Comparison of ENCODE assay signal across 17 cellular contexts in the genomic region with DNA sequence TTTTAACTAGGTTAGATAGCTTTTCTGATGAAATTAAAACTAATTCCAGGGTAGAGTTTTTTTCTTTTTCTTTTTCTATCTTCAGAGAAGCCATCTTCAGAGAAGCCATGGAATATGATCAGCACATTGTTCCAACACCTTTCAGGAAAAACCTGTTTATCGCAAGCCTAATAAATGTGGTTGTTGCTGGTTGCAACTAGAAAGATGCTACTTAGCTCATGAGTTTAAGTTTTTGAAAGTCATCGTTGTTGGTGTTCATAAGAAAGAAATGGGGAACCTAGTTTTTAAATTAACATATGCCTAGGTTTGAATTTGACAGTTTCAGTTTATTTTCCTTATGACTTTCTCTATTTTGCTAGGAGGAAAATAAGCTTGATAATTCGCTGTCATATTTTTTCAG. TPM values are rescaled to one million over a fixed set of nuclear protein-coding genes. Genes with fewer than 3 reads are reported as not detected.
DNase-seq lines count a peak whose midpoint lies in the region; ATAC-seq, FAIRE-seq and TF ChIP-seq lines count a peak whose summit lies in the region.
"Had no signal": no experiment of that assay in that cellular context is flagged by ENCODE, and none has a peak within 500 bp of the region (broad histone marks: within the 10 kb centered on the region; RNA-seq: fewer than 3 reads in every experiment).

No MANE protein-coding gene starts in this region.

- H3T11ph ChIP-seq in H9 (ENCODE audit: low read length): no peak overlapping the region

- H4K20me1 ChIP-seq in GM12878 (ENCODE audit: control insufficient read depth, insufficient read depth) (no peaks in the 10 kb centered on the region), H9 (ENCODE audit: control insufficient read depth, insufficient read depth, insufficient read length) (no peaks in the 10 kb centered on the region)

- H3K4ac ChIP-seq in H9 (ENCODE audit: low read depth, low read length): no peak overlapping the region

- no peak overlapping the region for H4K8ac ChIP-seq in H9 (replicated peaks; ENCODE audit: insufficient read length, low read depth, low read length)

- H3K36me3 Mint-ChIP-seq in H9 (ENCODE audit: insufficient read depth in 1 of 3, low read depth in 3 of 3): no peaks in the 10 kb centered on the region

- H2BK5ac ChIP-seq in H9 (ENCODE audit: insufficient read length, low read length): no peak overlapping the region

- TF ChIP-seq RAD21 in GM12878 (IDR thresholded peaks at IDR 0.05; ENCODE audit: insufficient read depth, low read depth, low read length): no peak

- H2BK12ac ChIP-seq in H9 (ENCODE audit: insufficient read length, low read depth, low read length): no peak overlapping the region

- H3K79me2 ChIP-seq in GM12878 (ENCODE audit: control insufficient read depth, insufficient read depth, low read length) (peaks cover 93% of the 10 kb centered on the region), H9 (ENCODE audit: insufficient read depth, low read length) (no peaks in the 10 kb centered on the region)

- TF ChIP-seq POLR2A in GM12878 (IDR thresholded peaks at IDR 0.05; ENCODE audit: low read depth, low read length): no peak

- H3K9me3 ChIP-seq in GM12878 (replicated peaks; ENCODE audit: control insufficient read depth, insufficient read depth, low read length) (no peaks in the 10 kb centered on the region; the same call in 2 of the 3 replicates), neutrophil (no peaks in the 10 kb centered on the region), H9 (ENCODE audit: control insufficient read depth, low read depth, low read length) (no peaks in the 10 kb centered on the region)
- H3K9me3 ChIP-seq: testis had no signal

- DNase-seq in CD1c-positive myeloid dendritic cell (ENCODE audit: extremely low spot score): peak; percentile 30
- no peak for DNase-seq in HL-60 (ENCODE audit: low read depth in 1 of 2, low spot score in 1 of 2)
- DNase-seq in GM12878 (ENCODE audit: low read depth, low spot score): no peak
- no peak for DNase-seq in H9
- DNase-seq in GDM1 (lab: John Stamatoyannopoulos, UW): no peak
- DNase-seq: activated CD4-positive, alpha-beta T cell treated with anti-CD3 and anti-CD28 coated beads for 48 hours; activated T-cell treated with anti-CD3 and anti-CD28 coated beads for 4 hours; DMS153; effector memory CD4-positive, alpha-beta T cell; NCI-H187; NCI-H748 treated with DMSO at 0.1 percent for 48 hours; testis had no signal

- no peaks in the 10 kb centered on the region for H3K79me1 ChIP-seq in H9 (ENCODE audit: insufficient read depth, low read depth, low read length, poor library complexity, severe bottlenecking)

- H3K36me3 ChIP-seq in GM12878 (ENCODE audit: control insufficient read depth in 2 of 2, insufficient read depth in 2 of 2, low read length in 1 of 2) (peaks cover 0 to 5% of the 10 kb centered on the region in 2 experiments; a peak in 1 of 4 replicates), neutrophil (peaks cover 6% of the 10 kb centered on the region)

- no peaks in the 10 kb centered on the region for H3K23me2 ChIP-seq in H9 (ENCODE audit: insufficient read length, low read depth, low read length, poor library complexity, severe bottlenecking)

- H3K4me1 Mint-ChIP-seq in H9: peaks cover 6 to 18% of the 10 kb centered on the region in 2 experiments

- no peaks in the 10 kb centered on the region for H3K9me3 Mint-ChIP-seq in H9
- H3K9me3 Mint-ChIP-seq: activated naive CD4-positive, alpha-beta T cell treated with anti-CD3 and anti-CD28 coated beads, Interleukin-2, amount 50 U/mL, for 24 hours; nephron had no signal

- no peak overlapping the region for H3K4me3 Mint-ChIP-seq in H9
- H3K4me3 Mint-ChIP-seq: activated naive CD4-positive, alpha-beta T cell treated with anti-CD3 and anti-CD28 coated beads, Interleukin-2, amount 50 U/mL, for 24 hours had no signal

- SMC1A ChIA-PET in GM12878 (lab: Charles Lee; ENCODE audit: uncharacterized antibody, unreplicated experiment): interaction anchor here (0.7 to 17.4 kb wide), 11 partner anchors 5 to 207 kb away, joined by 3 to 361 read pairs (median 11); a partner anchor contains a TSS

- H3K27me3 ChIP-seq in HL-60 (ENCODE audit: insufficient read depth, poor library complexity, severe bottlenecking): no peaks in the 10 kb centered on the region
- H3K27me3 ChIP-seq in GM12878 (replicated peaks in 1 of 2; ENCODE audit: control insufficient read depth in 2 of 2, insufficient read depth in 2 of 2, low read length in 1 of 2): no peaks in the 10 kb centered on the region
- H3K27me3 ChIP-seq in neutrophil: no peaks in the 10 kb centered on the region
- H3K27me3 ChIP-seq in H9 (ENCODE audit: insufficient read depth, low read length): no peaks in the 10 kb centered on the region
- H3K27me3 ChIP-seq: testis had no signal

- intact Hi-C loops in GM12878 (cut with micrococcal nuclease; ENCODE audit: unreplicated experiment): loop anchor here (2.0 kb wide), 2 partner anchors 21 to 109 kb away; no protein-coding TSS in a partner anchor

- no peak for TF ChIP-seq CTCF in HL-60 (IDR thresholded peaks at IDR 0.05; ENCODE audit: insufficient read depth, low read length)
- TF ChIP-seq CTCF in GM12878 (IDR thresholded peaks at IDR 0.05 in 2 of 3, conservative IDR thresholded peaks at IDR 0.05 in 1 of 3; ENCODE audit: control insufficient read depth in 2 of 3, extremely low read depth in 1 of 3, insufficient read depth in 1 of 3, low read depth in 3 of 3, low read length in 3 of 3): no peak
- TF ChIP-seq CTCF in neutrophil (IDR thresholded peaks at IDR 0.05): no peak
- no peak for TF ChIP-seq CTCF in H9 (conservative IDR thresholded peaks at IDR 0.05)

- no peak overlapping the region for H3K4me3 ChIP-seq in HL-60 (replicated peaks; ENCODE audit: insufficient read depth, low read length)
- H3K4me3 ChIP-seq in GM12878: peak overlapping the region; percentile 54
- peak overlapping the region in 1 of 2 experiments; percentile 25 for H3K4me3 ChIP-seq in neutrophil (ENCODE audit: low read depth in 1 of 2, low read length in 1 of 2)
- H3K4me3 ChIP-seq: testis had no signal

- RAD21 ChIA-PET in GM12878 (lab: Charles Lee; ENCODE audit: unreplicated experiment): interaction anchor here (1.0 to 17.9 kb wide), 8 partner anchors 8 to 108 kb away, joined by 3 to 395 read pairs (median 44); a partner anchor contains a TSS

- ATAC-seq in GM12878: no peak
- no peak for ATAC-seq in GM18873 (IDR thresholded peaks at IDR 0.05; ENCODE audit: low FRiP score, unreplicated experiment)

- H2AFZ ChIP-seq in GM12878 (ENCODE audit: control insufficient read depth, low read depth, low read length) (no peak overlapping the region), H9 (ENCODE audit: low read length) (no peak overlapping the region)

- CTCF ChIA-PET in GM12878 (lab: Yijun Ruan, JAX): interaction anchor here (0.8 to 5.8 kb wide), 12 partner anchors 8 to 280 kb away, joined by 3 to 40 read pairs (median 6); a partner anchor contains a TSS

- H3K4me2 ChIP-seq in GM12878 (ENCODE audit: control insufficient read depth, insufficient read depth): peak overlapping the region; percentile 70
- H3K4me2 ChIP-seq in H9 (ENCODE audit: insufficient read depth, insufficient read length, low read length): no peak overlapping the region

- H3K27me3 Mint-ChIP-seq in H9 (ENCODE audit: low read depth): no peaks in the 10 kb centered on the region; the same call in 1 of the 2 replicates
- H3K27me3 Mint-ChIP-seq: activated naive CD4-positive, alpha-beta T cell treated with anti-CD3 and anti-CD28 coated beads, Interleukin-2, amount 50 U/mL, for 24 hours had no signal

- FAIRE-seq in GM12878 (lab: Jason Lieb, UNC): peak; percentile 62
- FAIRE-seq: bronchial epithelial cell had no signal

- no peak overlapping the region for H2BK15ac ChIP-seq in H9 (ENCODE audit: low read depth, low read length)

- no peak overlapping the region for H4K91ac ChIP-seq in H9 (ENCODE audit: insufficient read length, low read depth, low read length)

- no peak overlapping the region for H3K56ac ChIP-seq in H9 (ENCODE audit: insufficient read length, low read depth, low read length)

- no peak overlapping the region for H3K27ac Mint-ChIP-seq in H9
- H3K27ac Mint-ChIP-seq: activated naive CD4-positive, alpha-beta T cell treated with anti-CD3 and anti-CD28 coated beads, Interleukin-2, amount 50 U/mL, for 24 hours; nephron had no signal

- no peak overlapping the region for H4K5ac ChIP-seq in H9 (ENCODE audit: insufficient read length, low read depth, low read length)

- 83% methylated on average over 3 of the region's 3 CpGs for WGBS in GM12878 (ENCODE audit: insufficient coverage, insufficient replicate concordance, low lambda C conversion rate, missing lambda C conversion rate)
- WGBS in H9 (ENCODE audit: extremely low coverage, insufficient read length, low lambda C conversion rate): no CpG with 5 or more reads among the region's 3 CpGs

- peaks cover 3% of the 10 kb centered on the region; the same call in 1 of the 2 replicates for H3K4me1 ChIP-seq in GM12878 (ENCODE audit: control insufficient read depth, insufficient read depth, low read length)
- peaks cover 65 to 76% of the 10 kb centered on the region in 2 experiments for H3K4me1 ChIP-seq in neutrophil (ENCODE audit: control insufficient read depth in 1 of 2, insufficient read depth in 1 of 2, low read depth in 1 of 2, low read length in 1 of 2)
- H3K4me1 ChIP-seq in H9 (ENCODE audit: insufficient read depth, low read length): no peaks in the 10 kb centered on the region; the same call in 1 of the 2 replicates

- BruUV-seq in GM12878 (replicated peaks; lab: Mats Ljungman, UMichigan): no TSS peak

- in situ Hi-C loops in GM12878 (cut with MboI): no loop called here

- H2BK120ac ChIP-seq in H9 (ENCODE audit: low read depth, low read length, poor library complexity, severe bottlenecking): no peak overlapping the region

- no peak overlapping the region for H2BK20ac ChIP-seq in H9 (ENCODE audit: low read depth, low read length, poor library complexity, severe bottlenecking)

- H3K9ac ChIP-seq in GM12878 (ENCODE audit: control insufficient read depth, insufficient read depth, low read length): no peak overlapping the region
- no peak overlapping the region for H3K9ac ChIP-seq in H9 (ENCODE audit: extremely low read depth, insufficient read length, low read length)

- TF ChIP-seq EP300 in GM12878 (IDR thresholded peaks at IDR 0.05; ENCODE audit: borderline replicate concordance in 1 of 2, control insufficient read depth in 1 of 2, low read depth in 2 of 2, low read length in 2 of 2): no peak

- no peak overlapping the region for H3K23ac ChIP-seq in H9 (ENCODE audit: insufficient read length, low read depth, low read length)

- H2AK5ac ChIP-seq in H9 (ENCODE audit: insufficient read length, low read length): no peak overlapping the region

- no peak overlapping the region for H3K18ac ChIP-seq in H9 (ENCODE audit: insufficient read length, low read depth, low read length)

- no peak overlapping the region for H3K14ac ChIP-seq in H9 (ENCODE audit: insufficient read depth, low read length)

- POLR2A ChIA-PET in GM12878 (lab: Charles Lee): interaction anchor here (0.9 to 16.1 kb wide), 10 partner anchors 10 to 69 kb away, joined by 3 to 240 read pairs (median 6); no protein-coding TSS in a partner anchor

- H3K27ac ChIP-seq in HL-60 (replicated peaks): peak overlapping the region; percentile 37
- H3K27ac ChIP-seq in GM12878 (ENCODE audit: control insufficient read depth, insufficient read depth): peak overlapping the region; percentile 65
- H3K27ac ChIP-seq in neutrophil: peak overlapping the region; percentile 83
- H3K27ac ChIP-seq in H9 (ENCODE audit: insufficient read length, low read depth, low read length): no peak overlapping the region
- H3K27ac ChIP-seq: testis had no signal

RNA-seq across cellular contexts. Expression of a gene that starts 7.6 kb away (rescaled TPM):
- 102 and 104 TPM in 2 replicates for total RNA-seq in GM12878 (2013; cell fraction: nucleolus; rRNA removed)
- total RNA-seq in GM12878 (2014; rRNA removed) (23.9 and 25.7 TPM in 2 replicates), GM12878 (2014; rRNA removed; fragmentation: Illumina TruSeq; extraction: Trizol) (30.2 and 33.9 TPM in 2 replicates), GM12878 (2021) (33.1 and 39.4 TPM in 2 replicates), H9 (2021) (8.6 and 8.7 TPM in 2 replicates)
- 21.3 TPM for polyA plus RNA-seq in GM12878 (2011; ENCODE audit: low read depth)
- polyA plus RNA-seq in GM12878 (2011; rRNA removed) (31.4 and 36.5 TPM in 2 replicates), GM12878 (2014; fragmentation: Illumina TruSeq; extraction: Trizol) (19.5 and 20.2 TPM in 2 replicates), GM12878 (2014; fragmentation: Nextera tagmentation; extraction: Ambion mirVana) (10 to 100 TPM in 1 of 2 experiments, 1 to 10 TPM in 1; 6.9 to 20.3 TPM), GM12878 (2014; rRNA removed) (18.0 and 20.6 TPM in 2 replicates), GM12878 (2016; fragmentation: Nextera tagmentation; extraction: Ambion mirVana) (10 to 100 TPM; 11.9 to 13.3 TPM)
- 21.4 and 25.0 TPM in 2 replicates for polyA plus RNA-seq in GM12878 (2011; cell fraction: cytosol; rRNA removed)
- 21.2 and 29.0 TPM in 2 replicates for polyA plus RNA-seq in GM12878 (2011; cell fraction: nucleus; rRNA removed)
- polyA plus RNA-seq in GM12878 (2012): 13.5 and 16.5 TPM in 2 replicates
- polyA minus RNA-seq in GM12878 (2011; rRNA and poly(A)+ RNA removed): 95.5 and 102 TPM in 2 replicates
- polyA minus RNA-seq in GM12878 (2011; cell fraction: cytosol; rRNA and poly(A)+ RNA removed): 19.8 and 20.8 TPM in 2 replicates
- 55.7 and 75.5 TPM in 2 replicates for polyA minus RNA-seq in GM12878 (2011; cell fraction: nucleus; rRNA and poly(A)+ RNA removed)
